ENCODE assay signal across 11 cellular contexts in the genomic region with DNA sequence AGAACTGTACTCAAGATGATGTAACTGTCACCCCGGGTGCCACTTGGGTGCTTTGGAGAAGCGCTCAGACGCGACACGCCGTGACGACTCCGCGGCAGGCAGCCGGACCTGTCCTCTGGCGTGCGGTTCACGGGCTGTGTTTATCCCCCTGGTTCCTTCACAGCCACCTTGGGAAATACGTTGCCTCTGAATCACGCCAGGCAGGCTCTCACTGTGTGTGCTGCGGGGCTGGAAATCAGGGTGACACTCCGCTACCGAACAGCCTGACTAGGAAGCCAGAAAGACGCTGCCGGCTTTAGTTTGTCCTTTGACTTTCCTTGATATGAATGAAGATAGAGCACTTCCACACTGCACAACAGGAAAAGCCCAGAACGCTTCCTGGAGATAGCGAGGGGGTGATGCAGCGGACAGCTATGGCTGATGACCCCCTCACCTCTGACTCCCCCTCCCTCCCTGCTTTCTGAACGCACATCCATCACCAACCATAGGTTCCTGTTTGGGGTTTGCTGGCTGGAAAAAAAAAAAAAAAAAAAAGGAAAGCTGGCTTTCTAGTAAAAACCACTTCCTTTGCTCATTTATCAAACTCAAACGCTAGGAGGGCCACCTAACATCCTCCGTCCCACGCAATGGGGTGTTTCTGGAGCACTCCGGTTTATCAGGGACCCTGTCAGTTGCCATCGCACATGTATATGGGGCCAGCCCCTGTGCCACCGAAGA. TPM values are rescaled to one million over a fixed set of nuclear protein-coding genes. Genes with fewer than 3 reads are reported as not detected.
DNase-seq lines count a peak whose midpoint lies in the region; ATAC-seq lines count a peak whose summit lies in the region.
"Had no signal": no experiment of that assay in that cellular context is flagged by ENCODE, and none has a peak within 500 bp of the region (broad histone marks: within the 10 kb centered on the region; RNA-seq: fewer than 3 reads in every experiment).

No MANE protein-coding gene starts in this region.

- peak; percentile 26 for DNase-seq in activated T-cell treated with anti-CD3 and anti-CD28 coated beads for 24 hours (ENCODE audit: low read depth)
- DNase-seq in activated T-cell treated with anti-CD3 and anti-CD28 coated beads, Interleukin-2, amount 50 U/mL, for 1 hour, result no peak
- DNase-seq in activated T-cell treated with anti-CD3 and anti-CD28 coated beads, Interleukin-2, amount 50 U/mL, for 24 hours, result peak; percentile 52
- DNase-seq in left lobe of liver (ENCODE audit: low spot score), result no peak
- DNase-seq in stimulated activated naive CD8-positive, alpha-beta T cell treated with anti-CD3 and anti-CD28 coated beads, Interleukin-15, amount 100 ng/mL, for 72 hours, result peak; percentile 37 to 61
- no peak for DNase-seq in COLO668 (lab: John Stamatoyannopoulos, UW; ENCODE audit: unreplicated experiment)
- no peak for DNase-seq in NCI-H1417 treated with DMSO at 0.1 percent for 48 hours (lab: John Stamatoyannopoulos, UW)
- no peak for DNase-seq in NCI-H146 treated with DMSO at 0.1 percent for 48 hours (lab: John Stamatoyannopoulos, UW; ENCODE audit: unreplicated experiment)
- DNase-seq: NCI-H2029 treated with DMSO at 0.1 percent for 48 hours had no signal

- H3K36me3 Mint-ChIP-seq in activated T-cell treated with anti-CD3 and anti-CD28 coated beads, Interleukin-2, amount 50 U/mL, for 24 hours (ENCODE audit: low read depth), result peaks cover 43% of the 10 kb centered on the region

- peak overlapping the region; percentile 74 for H3K27ac Mint-ChIP-seq in activated T-cell treated with anti-CD3 and anti-CD28 coated beads, Interleukin-2, amount 50 U/mL, for 24 hours
- H3K27ac Mint-ChIP-seq in stimulated activated naive CD8-positive, alpha-beta T cell treated with anti-CD3 and anti-CD28 coated beads, Interleukin-15, amount 100 ng/mL, for 72 hours, result peak overlapping the region; percentile 94 to 95

- peaks cover 2% of the 10 kb centered on the region for H3K9me3 Mint-ChIP-seq in activated T-cell treated with anti-CD3 and anti-CD28 coated beads, Interleukin-2, amount 50 U/mL, for 24 hours
- H3K9me3 Mint-ChIP-seq in stimulated activated naive CD8-positive, alpha-beta T cell treated with anti-CD3 and anti-CD28 coated beads, Interleukin-15, amount 100 ng/mL, for 72 hours, result no peaks in the 10 kb centered on the region

- H3K4me1 Mint-ChIP-seq in activated T-cell treated with anti-CD3 and anti-CD28 coated beads, Interleukin-2, amount 50 U/mL, for 24 hours (ENCODE audit: low read depth), result peaks cover 20% of the 10 kb centered on the region
- peaks cover 25% of the 10 kb centered on the region for H3K4me1 Mint-ChIP-seq in stimulated activated naive CD8-positive, alpha-beta T cell treated with anti-CD3 and anti-CD28 coated beads, Interleukin-15, amount 100 ng/mL, for 72 hours

- peak; percentile 68 for ATAC-seq in left lobe of liver
- peak; percentile 89 for ATAC-seq in stimulated activated naive CD8-positive, alpha-beta T cell treated with anti-CD3 and anti-CD28 coated beads, Interleukin-15, amount 100 ng/mL, for 72 hours
- ATAC-seq: mucosa of descending colon had no signal

- H3K4me3 Mint-ChIP-seq in activated T-cell treated with anti-CD3 and anti-CD28 coated beads, Interleukin-2, amount 50 U/mL, for 24 hours, result peak overlapping the region; percentile 51
- H3K4me3 Mint-ChIP-seq in stimulated activated naive CD8-positive, alpha-beta T cell treated with anti-CD3 and anti-CD28 coated beads, Interleukin-15, amount 100 ng/mL, for 72 hours, result peak overlapping the region; percentile 83 to 93

- no peaks in the 10 kb centered on the region for H3K27me3 Mint-ChIP-seq in activated T-cell treated with anti-CD3 and anti-CD28 coated beads, Interleukin-2, amount 50 U/mL, for 24 hours
- no peaks in the 10 kb centered on the region for H3K27me3 Mint-ChIP-seq in stimulated activated naive CD8-positive, alpha-beta T cell treated with anti-CD3 and anti-CD28 coated beads, Interleukin-15, amount 100 ng/mL, for 72 hours

RNA-seq across cellular contexts. Expression of a gene that starts 3.7 kb away (rescaled TPM):
- total RNA-seq in left lobe of liver, result not detected
- total RNA-seq: subcutaneous adipose tissue had no signal

RNA-seq across cellular contexts. Expression of a gene that starts 21.2 kb away (rescaled TPM):
- total RNA-seq in left lobe of liver, result 9.7 TPM

RNA-seq across cellular contexts. Expression of a gene that starts 33.9 kb away (rescaled TPM):
- total RNA-seq in left lobe of liver, result 0.53 TPM

Comparison
In these comparisons a context has a peak if more than half of its experiments do, and no peak if none do; other contexts are left out.
1. DNase-seq: peak in activated T-cell treated with anti-CD3 and anti-CD28 coated beads for 24 hours (single experiment), activated T-cell treated with anti-CD3 and anti-CD28 coated beads, Interleukin-2, amount 50 U/mL, for 24 hours (single experiment) and stimulated activated naive CD8-positive, alpha-beta T cell treated with anti-CD3 and anti-CD28 coated beads, Interleukin-15, amount 100 ng/mL, for 72 hours (2 of 2); none in activated T-cell treated with anti-CD3 and anti-CD28 coated beads, Interleukin-2, amount 50 U/mL, for 1 hour (single experiment), left lobe of liver (single experiment), COLO668 (single experiment), NCI-H1417 treated with DMSO at 0.1 percent for 48 hours (single experiment) and NCI-H146 treated with DMSO at 0.1 percent for 48 hours (single experiment).